In genomic region chr1:226882187-226882586, GRCh38 we compare ENCODE assay signal across 10 cellular contexts. TPM values are rescaled to one million over a fixed set of nuclear protein-coding genes. Genes with fewer than 3 reads are reported as not detected.
DNase-seq lines count a peak whose midpoint lies in the region; ATAC-seq and TF ChIP-seq lines count a peak whose summit lies in the region.
"Had no signal": no experiment of that assay in that cellular context is flagged by ENCODE, and none has a peak within 500 bp of the region (broad histone marks: within the 10 kb centered on the region; RNA-seq: fewer than 3 reads in every experiment).

No MANE protein-coding gene starts in this region.

- no TSS peak for BruUV-seq in Caco-2 (replicated peaks; lab: Mats Ljungman, UMichigan)

- ATAC-seq in HG02678 (IDR thresholded peaks at IDR 0.05; ENCODE audit: unreplicated experiment), result peak; percentile 1
- ATAC-seq in activated naive CD4-positive, alpha-beta T cell treated with anti-CD3 and anti-CD28 coated beads, Interleukin-2, amount 50 U/mL, for 72 hours, result peak in 1 of 2 donors; percentile 31
- ATAC-seq in naive thymus-derived CD8-positive, alpha-beta T cell, result peak; percentile 24 to 43
- no peak for ATAC-seq in HG02763 (IDR thresholded peaks at IDR 0.05; ENCODE audit: unreplicated experiment)

- H3K9me3 Mint-ChIP-seq in activated naive CD4-positive, alpha-beta T cell treated with anti-CD3 and anti-CD28 coated beads, Interleukin-2, amount 50 U/mL, for 72 hours, result no peaks in the 10 kb centered on the region
- H3K9me3 Mint-ChIP-seq in naive thymus-derived CD8-positive, alpha-beta T cell, result no peaks in the 10 kb centered on the region
- H3K9me3 Mint-ChIP-seq in Caco-2 (ENCODE audit: unreplicated experiment), result no peaks in the 10 kb centered on the region

- peak overlapping the region; percentile 32; the same call in 1 of the 2 replicates for H3K4me3 ChIP-seq in GM08714 (ENCODE audit: low read length)
- no peak overlapping the region for H3K4me3 ChIP-seq in Caco-2 (ENCODE audit: low read depth, low read length)
- H3K4me3 ChIP-seq: lung had no signal

- H3K27me3 Mint-ChIP-seq in naive thymus-derived CD8-positive, alpha-beta T cell, result no peaks in the 10 kb centered on the region
- H3K27me3 Mint-ChIP-seq in Caco-2 (ENCODE audit: insufficient read depth, unreplicated experiment), result no peaks in the 10 kb centered on the region

- intact Hi-C loops in Caco-2 (cut with micrococcal nuclease; ENCODE audit: unreplicated experiment), result no loop called here

- H3K4me1 ChIP-seq in Caco-2, result no peaks in the 10 kb centered on the region

- peaks cover 3% of the 10 kb centered on the region for H3K36me3 ChIP-seq in Caco-2 (ENCODE audit: control insufficient read depth, insufficient read depth, low read length)

- H3K27ac Mint-ChIP-seq in activated naive CD4-positive, alpha-beta T cell treated with anti-CD3 and anti-CD28 coated beads, Interleukin-2, amount 50 U/mL, for 72 hours, result peak overlapping the region; percentile 73 to 92
- peak overlapping the region; percentile 54 to 97 (median 90) for H3K27ac Mint-ChIP-seq in naive thymus-derived CD8-positive, alpha-beta T cell
- H3K27ac Mint-ChIP-seq in Caco-2 (ENCODE audit: unreplicated experiment), result no peak overlapping the region

- CTCF ChIA-PET in Caco-2 (lab: Charles Lee), result no interaction called here

- POLR2A ChIA-PET in naive thymus-derived CD8-positive, alpha-beta T cell (lab: Charles Lee), result interaction anchor here (1.1 to 4.5 kb wide), 4 partner anchors 12 to 143 kb away, joined by 3 to 54 read pairs (median 6); partner anchors contain the start of genes COQ8A, ITPKB and PSEN2
- POLR2A ChIA-PET in Caco-2 (lab: Charles Lee), result no interaction called here

- H3K4me1 Mint-ChIP-seq in naive thymus-derived CD8-positive, alpha-beta T cell, result peaks cover 25 to 55% (median 50%) of the 10 kb centered on the region in 4 donors
- peaks cover 10% of the 10 kb centered on the region for H3K4me1 Mint-ChIP-seq in Caco-2 (ENCODE audit: low read depth, unreplicated experiment)

- no peaks in the 10 kb centered on the region for H3K27me3 ChIP-seq in Caco-2 (replicated peaks; ENCODE audit: control insufficient read depth, insufficient read depth, low read length)

- H3K4me3 Mint-ChIP-seq in naive thymus-derived CD8-positive, alpha-beta T cell, result peak overlapping the region; percentile 75 to 84 (median 80)
- no peak overlapping the region for H3K4me3 Mint-ChIP-seq in Caco-2 (ENCODE audit: unreplicated experiment)

- TF ChIP-seq CTCF in Caco-2 (IDR thresholded peaks at IDR 0.05; ENCODE audit: insufficient read depth in 1 of 2, low read depth in 1 of 2, low read length in 1 of 2, severe bottlenecking in 1 of 2, unreplicated experiment in 1 of 2), result no peak

- peak in 1 of 2 donors; percentile 22 for DNase-seq in activated naive CD4-positive, alpha-beta T cell treated with anti-CD3 and anti-CD28 coated beads, Interleukin-2, amount 50 U/mL, for 72 hours (ENCODE audit: low spot score in 2 of 2)
- peak in 3 of 10 donors; percentile 11 to 30 (median 16) for DNase-seq in naive thymus-derived CD8-positive, alpha-beta T cell
- no peak for DNase-seq in Caco-2
- DNase-seq in nucleus accumbens (lab: John Stamatoyannopoulos, UW), result no peak
- no peak for DNase-seq in NCI-H1436 (lab: John Stamatoyannopoulos, UW)
- DNase-seq: NCI-H446 treated with DMSO at 0.1 percent for 48 hours had no signal

- H3K9me3 ChIP-seq in Caco-2, result no peaks in the 10 kb centered on the region

- peaks cover 0 to 7% of the 10 kb centered on the region in 2 donors for H3K36me3 Mint-ChIP-seq in activated naive CD4-positive, alpha-beta T cell treated with anti-CD3 and anti-CD28 coated beads, Interleukin-2, amount 50 U/mL, for 72 hours
- H3K36me3 Mint-ChIP-seq in naive thymus-derived CD8-positive, alpha-beta T cell, result peaks cover 0 to 3% (median 0%) of the 10 kb centered on the region in 3 donors
- H3K36me3 Mint-ChIP-seq in Caco-2 (ENCODE audit: insufficient read depth, unreplicated experiment), result peaks cover 34% of the 10 kb centered on the region

RNA-seq across cellular contexts. Expression of gene PSEN2, which starts 11.8 kb away (rescaled TPM):
- 1 to 10 TPM; 3.3 to 3.6 TPM for total RNA-seq in activated naive CD4-positive, alpha-beta T cell treated with anti-CD3 and anti-CD28 coated beads, Interleukin-2, amount 50 U/mL, for 72 hours
- total RNA-seq in naive thymus-derived CD8-positive, alpha-beta T cell, result 1 to 10 TPM; 3.7 to 3.9 TPM
- 1 to 10 TPM; 1.5 to 3.8 (median 2.5) TPM for polyA plus RNA-seq in naive thymus-derived CD8-positive, alpha-beta T cell
- 34.7 and 37.5 TPM in 2 replicates for total RNA-seq in Caco-2 (2022)

RNA-seq across cellular contexts. Expression of gene COQ8A, which starts 57.9 kb away (rescaled TPM):
- total RNA-seq in activated naive CD4-positive, alpha-beta T cell treated with anti-CD3 and anti-CD28 coated beads, Interleukin-2, amount 50 U/mL, for 72 hours, result 10 to 100 TPM; 20.5 to 28.1 TPM
- 10 to 100 TPM; 77.9 to 78.6 TPM for total RNA-seq in naive thymus-derived CD8-positive, alpha-beta T cell
- 10 to 100 TPM; 37.7 to 74.2 (median 63.8) TPM for polyA plus RNA-seq in naive thymus-derived CD8-positive, alpha-beta T cell
- total RNA-seq in Caco-2 (2022), result 50.0 and 57.2 TPM in 2 replicates
